Comparison of ENCODE assay signal across 2 cellular contexts in genomic region chr3:131907809-131908208, GRCh38.
TF ChIP-seq lines count a peak whose summit lies in the region.

No MANE protein-coding gene starts in this region.

TF ChIP-seq in SK-N-SH, 30 proteins besides CTCF, POLR2A, EP300 and RAD21 (continued from another document):
- no peak for TF ChIP-seq PBX3 (IDR thresholded peaks at IDR 0.05)
- no peak for TF ChIP-seq CHD2 (IDR thresholded peaks at IDR 0.05; ENCODE audit: low read length, partially characterized antibody)
- TF ChIP-seq IRF3 (IDR thresholded peaks at IDR 0.05; ENCODE audit: low read depth, low read length), result no peak
- no peak for TF ChIP-seq RCOR1 (IDR thresholded peaks at IDR 0.05; ENCODE audit: low read length)
- no peak for TF ChIP-seq USF1 (IDR thresholded peaks at IDR 0.05; ENCODE audit: borderline replicate concordance, low read depth)
- TF ChIP-seq ELF1 (IDR thresholded peaks at IDR 0.05), result no peak
- no peak for TF ChIP-seq FOSL2 (IDR thresholded peaks at IDR 0.05; ENCODE audit: borderline replicate concordance, low read depth)
- no peak for TF ChIP-seq EZH2phosphoT487 (IDR thresholded peaks at IDR 0.05; ENCODE audit: borderline replicate concordance, low read depth)
- no peak for TF ChIP-seq GABPA (IDR thresholded peaks at IDR 0.05; ENCODE audit: low read depth)
- no peak for TF ChIP-seq USF2 (IDR thresholded peaks at IDR 0.05; ENCODE audit: borderline replicate concordance, low read depth, low read length)
- TF ChIP-seq FOXM1 (IDR thresholded peaks at IDR 0.05; ENCODE audit: low read depth), result no peak
- TF ChIP-seq MEF2A (IDR thresholded peaks at IDR 0.05; ENCODE audit: borderline replicate concordance, low read depth), result no peak
- no peak for TF ChIP-seq RXRA (IDR thresholded peaks at IDR 0.05; ENCODE audit: borderline replicate concordance, low read depth)
- TF ChIP-seq YY1 (IDR thresholded peaks at IDR 0.05; ENCODE audit: low read depth), result no peak

TF ChIP-seq in SK-N-SH treated with all-trans-retinoic acid at 6 μM for 48 hours, 23 proteins besides CTCF, POLR2A, EP300 and RAD21 (continued from another document):
- TF ChIP-seq ZNF8 (CRISPR knock-in tag; IDR thresholded peaks at IDR 0.05), result no peak
- no peak for TF ChIP-seq TOX (CRISPR knock-in tag; IDR thresholded peaks at IDR 0.05; ENCODE audit: borderline replicate concordance)
- no peak for TF ChIP-seq PATZ1 (CRISPR knock-in tag; IDR thresholded peaks at IDR 0.05; ENCODE audit: borderline replicate concordance)
- no peak for TF ChIP-seq ARNTL (CRISPR knock-in tag; IDR thresholded peaks at IDR 0.05; ENCODE audit: borderline replicate concordance, low read depth)
- no peak for TF ChIP-seq CSRNP3 (CRISPR knock-in tag; IDR thresholded peaks at IDR 0.05)
- no peak for TF ChIP-seq RARB (CRISPR knock-in tag; IDR thresholded peaks at IDR 0.05)
- no peak for TF ChIP-seq CSDC2 (CRISPR knock-in tag; IDR thresholded peaks at IDR 0.05)
- no peak for TF ChIP-seq PPARA (CRISPR knock-in tag; IDR thresholded peaks at IDR 0.05; ENCODE audit: borderline replicate concordance)
- no peak for TF ChIP-seq ZNF565 (CRISPR knock-in tag; conservative IDR thresholded peaks at IDR 0.05; ENCODE audit: low read depth)
- TF ChIP-seq CREB5 (CRISPR knock-in tag; IDR thresholded peaks at IDR 0.05; ENCODE audit: low read depth), result no peak
- no peak for TF ChIP-seq POU6F1 (CRISPR knock-in tag; IDR thresholded peaks at IDR 0.05; ENCODE audit: borderline replicate concordance, low read depth)
- no peak for TF ChIP-seq ISL1 (CRISPR knock-in tag; IDR thresholded peaks at IDR 0.05)
- no peak for TF ChIP-seq GLIS3 (CRISPR knock-in tag; IDR thresholded peaks at IDR 0.05)
- no peak for TF ChIP-seq TSHZ2 (CRISPR knock-in tag; IDR thresholded peaks at IDR 0.05)
- no peak for TF ChIP-seq ZFP3 (CRISPR knock-in tag; IDR thresholded peaks at IDR 0.05)
- no peak for TF ChIP-seq ESRRG (CRISPR knock-in tag; IDR thresholded peaks at IDR 0.05)
TF ChIP-seq in SK-N-SH treated with all-trans-retinoic acid at 6 μM for 48 hours: peak in this region for 0.
